ENCODE assay signal across 31 cellular contexts in the genomic region with DNA sequence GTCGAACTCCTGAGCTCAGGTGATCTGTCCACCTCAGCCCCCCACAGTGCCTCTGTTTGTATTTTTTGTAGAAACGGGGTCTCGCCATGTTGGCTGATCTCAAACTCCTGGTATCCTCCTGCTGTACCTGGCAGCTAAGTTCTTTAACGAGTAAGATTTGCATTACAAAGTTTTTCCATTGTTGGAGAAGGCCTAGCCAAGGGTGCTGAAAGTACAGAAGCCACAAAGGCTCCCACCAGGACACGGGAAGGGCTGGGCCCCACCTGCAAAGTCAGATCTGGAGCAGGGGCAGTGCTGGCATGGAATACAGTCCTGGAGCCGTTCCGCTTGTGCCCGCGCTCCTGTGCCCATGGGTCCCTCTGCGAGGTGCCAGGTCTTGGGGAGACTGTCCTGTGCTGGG. TPM values are rescaled to one million over a fixed set of nuclear protein-coding genes. Genes with fewer than 3 reads are reported as not detected.
DNase-seq lines count a peak whose midpoint lies in the region; ATAC-seq, FAIRE-seq and TF ChIP-seq lines count a peak whose summit lies in the region.
"Had no signal": no experiment of that assay in that cellular context is flagged by ENCODE, and none has a peak within 500 bp of the region (broad histone marks: within the 10 kb centered on the region; RNA-seq: fewer than 3 reads in every experiment).

No MANE protein-coding gene starts in this region.

- H3K4me3 Mint-ChIP-seq in CD8-positive, alpha-beta T cell: no peak overlapping the region
- H3K4me3 Mint-ChIP-seq in progenitor cell of endocrine pancreas (ENCODE audit: low read depth): no peak overlapping the region
- H3K4me3 Mint-ChIP-seq: activated CD8-positive, alpha-beta memory T cell treated with anti-CD3 and anti-CD28 coated beads, Interleukin-2, amount 10 ng/mL, durations not matched to agents 7 days and 5 days had no signal

- H3K27me3 Mint-ChIP-seq in CD8-positive, alpha-beta T cell (ENCODE audit: low read depth): no peaks in the 10 kb centered on the region
- H3K27me3 Mint-ChIP-seq in progenitor cell of endocrine pancreas: no peaks in the 10 kb centered on the region
- H3K27me3 Mint-ChIP-seq: activated CD8-positive, alpha-beta memory T cell treated with anti-CD3 and anti-CD28 coated beads, Interleukin-2, amount 10 ng/mL, durations not matched to agents 7 days and 5 days had no signal

- H3K9me3 ChIP-seq in CD8-positive, alpha-beta T cell (ENCODE audit: low read length): no peaks in the 10 kb centered on the region
- no peaks in the 10 kb centered on the region for H3K9me3 ChIP-seq in HUES64 (ENCODE audit: insufficient read depth, low read depth, low read length)
- no peaks in the 10 kb centered on the region for H3K9me3 ChIP-seq in iPS-18a (ENCODE audit: control insufficient read depth, low read depth, low read length)
- H3K9me3 ChIP-seq: upper lobe of left lung had no signal

- peaks cover 39% of the 10 kb centered on the region for H3K4me1 Mint-ChIP-seq in CD8-positive, alpha-beta T cell (ENCODE audit: low read depth)
- H3K4me1 Mint-ChIP-seq in progenitor cell of endocrine pancreas (ENCODE audit: low read depth): peaks cover 1% of the 10 kb centered on the region

- peaks cover 9% of the 10 kb centered on the region for H3K36me3 ChIP-seq in CD8-positive, alpha-beta T cell (ENCODE audit: insufficient read depth, low read length)
- peaks cover 5% of the 10 kb centered on the region for H3K36me3 ChIP-seq in HUES64 (ENCODE audit: insufficient read depth, low read length)
- no peaks in the 10 kb centered on the region for H3K36me3 ChIP-seq in iPS-18a (ENCODE audit: control insufficient read depth, low read depth, low read length)

- DNase-seq in CD8-positive, alpha-beta T cell: no peak
- DNase-seq in progenitor cell of endocrine pancreas (ENCODE audit: low spot score, unreplicated experiment) (no peak), HPDE6-E6E7 (ENCODE audit: extremely low spot score) (no peak), HTR-8/SVneo (ENCODE audit: insufficient read length, low spot score) (no peak)
- DNase-seq: activated CD8-positive, alpha-beta memory T cell treated with anti-CD3 and anti-CD28 coated beads, Interleukin-2, amount 10 ng/mL, durations not matched to agents 7 days and 5 days; activated naive CD4-positive, alpha-beta T cell treated with anti-CD3 and anti-CD28 coated beads, Interleukin-2, amount 50 U/mL, for 16 hours; amniotic stem cell; brain microvascular endothelial cell; DMS 273 treated with DMSO at 0.1 percent for 48 hours; glutamatergic neuron; GOT3; left cardiac atrium; mesendoderm; NCI-H1417 treated with DMSO at 0.1 percent for 48 hours; SHP77 treated with DMSO at 0.1 percent for 48 hours; stimulated activated CD4-positive, alpha-beta T cell treated with anti-CD3 and anti-CD28 coated beads, Interleukin-12 subunit alpha, Interleukin-12 subunit beta, amount 100 ng/mL, for 4 hours; stimulated activated CD4-positive, alpha-beta T cell treated with anti-CD3 and anti-CD28 coated beads, Interleukin-4, amount 100 ng/mL, for 1 hour; substantia nigra; T-helper 9 cell had no signal

- H3K4me3 ChIP-seq in CD8-positive, alpha-beta T cell (ENCODE audit: low read depth, low read length): no peak overlapping the region
- H3K4me3 ChIP-seq in HUES64 (ENCODE audit: low read length) (peak overlapping the region; percentile 5; the same call in 1 of the 2 replicates), iPS-18a (ENCODE audit: low read length) (peak overlapping the region; percentile 23)
- H3K4me3 ChIP-seq: upper lobe of left lung had no signal

- CTCF ChIA-PET in CD8-positive, alpha-beta T cell (lab: Charles Lee): interaction anchor here (1.2 to 1.3 kb wide), 2 partner anchors 27 to 28 kb away, joined by 3 to 5 read pairs; no protein-coding TSS in a partner anchor

- POLR2A ChIA-PET in CD8-positive, alpha-beta T cell (lab: Charles Lee): interaction anchor here (0.6 kb wide), 1 partner anchor 22 kb away, joined by 4 read pairs; no protein-coding TSS in a partner anchor

- peaks cover 30% of the 10 kb centered on the region for H3K36me3 Mint-ChIP-seq in CD8-positive, alpha-beta T cell
- H3K36me3 Mint-ChIP-seq in progenitor cell of endocrine pancreas (ENCODE audit: insufficient read depth): peaks cover 4% of the 10 kb centered on the region

- H3K27ac ChIP-seq in CD8-positive, alpha-beta T cell (ENCODE audit: low read depth, low read length): no peak overlapping the region
- H3K27ac ChIP-seq in HUES64 (ENCODE audit: low read depth, low read length) (peak overlapping the region; percentile 54), iPS-18a (ENCODE audit: low read length) (no peak overlapping the region)
- H3K27ac ChIP-seq: brain microvascular endothelial cell, KMS-11, upper lobe of left lung, VCaP had no signal

- H3K9me3 Mint-ChIP-seq in CD8-positive, alpha-beta T cell: no peaks in the 10 kb centered on the region
- no peaks in the 10 kb centered on the region for H3K9me3 Mint-ChIP-seq in progenitor cell of endocrine pancreas (ENCODE audit: low read depth)

- peaks cover 17% of the 10 kb centered on the region for H3K4me1 ChIP-seq in CD8-positive, alpha-beta T cell (ENCODE audit: insufficient read depth, low read length)
- H3K4me1 ChIP-seq in HUES64 (ENCODE audit: insufficient read depth, low read length): peaks cover 19% of the 10 kb centered on the region
- H3K4me1 ChIP-seq in iPS-18a (ENCODE audit: control insufficient read depth, low read depth, low read length): peaks cover 7% of the 10 kb centered on the region

- peak overlapping the region; percentile 70 for H3K27ac Mint-ChIP-seq in CD8-positive, alpha-beta T cell
- peak overlapping the region; percentile 45 for H3K27ac Mint-ChIP-seq in progenitor cell of endocrine pancreas
- H3K27ac Mint-ChIP-seq: activated CD8-positive, alpha-beta memory T cell treated with anti-CD3 and anti-CD28 coated beads, Interleukin-2, amount 10 ng/mL, durations not matched to agents 7 days and 5 days had no signal

- FAIRE-seq in HTR-8/SVneo (lab: Jason Lieb, UNC): no peak
- FAIRE-seq: GM12892 had no signal

- H3K9ac ChIP-seq in HUES64 (ENCODE audit: low read depth, low read length): peak overlapping the region; percentile 23; the same call in 1 of the 2 replicates
- peak overlapping the region; percentile 13 for H3K9ac ChIP-seq in iPS-18a (ENCODE audit: low read length)
- H3K9ac ChIP-seq: KMS-11 had no signal

- intact Hi-C loops in CD8-positive, alpha-beta T cell (cut with DNase I, micrococcal nuclease): no loop called here

- 54% methylated on average over 10 of the region's 10 CpGs for WGBS in HUES64

- ATAC-seq in CD8-positive, alpha-beta T cell: no peak
- ATAC-seq in HG02885 (IDR thresholded peaks at IDR 0.05; ENCODE audit: poor library complexity, unreplicated experiment): no peak
- ATAC-seq: activated CD8-positive, alpha-beta memory T cell treated with anti-CD3 and anti-CD28 coated beads, Interleukin-2, amount 10 ng/mL, durations not matched to agents 7 days and 5 days; left cardiac atrium; Panc1; sciatic nerve had no signal

- H3K27me3 ChIP-seq in CD8-positive, alpha-beta T cell (ENCODE audit: insufficient read depth, low read length): no peaks in the 10 kb centered on the region
- H3K27me3 ChIP-seq in HUES64 (ENCODE audit: insufficient read depth, low read length) (no peaks in the 10 kb centered on the region), iPS-18a (ENCODE audit: control insufficient read depth, insufficient read depth, low read length) (no peaks in the 10 kb centered on the region)
- H3K27me3 ChIP-seq: brain microvascular endothelial cell, upper lobe of left lung had no signal

- TF ChIP-seq CTCF in CD8-positive, alpha-beta T cell (IDR thresholded peaks at IDR 0.05): no peak
- no peak for TF ChIP-seq CTCF in progenitor cell of endocrine pancreas (IDR thresholded peaks at IDR 0.05; ENCODE audit: unreplicated experiment)

RNA-seq across cellular contexts. Expression of a gene that starts 12.1 kb away (rescaled TPM):
- total RNA-seq in CD8-positive, alpha-beta T cell: 100 to 1,000 TPM; 130 to 142 TPM
- 20.4 TPM for polyA plus RNA-seq in HUES64 (2013, experiment 1 of 2)
- polyA plus RNA-seq in HUES64 (2013, experiment 2 of 2): 20.1 TPM
- total RNA-seq in progenitor cell of endocrine pancreas: 61.3 and 70.5 TPM in 2 replicates

RNA-seq across cellular contexts. Expression of a gene that starts 17.8 kb away (rescaled TPM):
- 1 to 10 TPM; 3.4 to 3.9 TPM for total RNA-seq in CD8-positive, alpha-beta T cell
- polyA plus RNA-seq in HUES64 (2013, experiment 1 of 2): 14.1 TPM
- polyA plus RNA-seq in HUES64 (2013, experiment 2 of 2): 11.2 TPM
- total RNA-seq in progenitor cell of endocrine pancreas: 9.4 and 9.9 TPM in 2 replicates

RNA-seq across cellular contexts. Expression of a gene that starts 20.7 kb away (rescaled TPM):
- total RNA-seq in CD8-positive, alpha-beta T cell: 1 to 10 TPM; 5.2 to 6.4 TPM
- 0.45 TPM for polyA plus RNA-seq in HUES64 (2013, experiment 1 of 2)
- polyA plus RNA-seq in HUES64 (2013, experiment 2 of 2): not detected
- total RNA-seq in progenitor cell of endocrine pancreas: 3.8 and 4.0 TPM in 2 replicates
- total RNA-seq: NCI-H460 had no signal

RNA-seq across cellular contexts. Expression of a gene that starts 35.0 kb away (rescaled TPM):
- total RNA-seq in CD8-positive, alpha-beta T cell: not detected
- not detected for polyA plus RNA-seq in HUES64 (2013, experiment 1 of 2)
- not detected for polyA plus RNA-seq in HUES64 (2013, experiment 2 of 2)
- total RNA-seq in progenitor cell of endocrine pancreas: not detected in 2 replicates
- total RNA-seq: activated CD8-positive, alpha-beta memory T cell treated with anti-CD3 and anti-CD28 coated beads, Interleukin-2, amount 10 ng/mL, durations not matched to agents 7 days and 5 days; chondrocyte; left cardiac atrium; NCI-H460; posterior vena cava; sciatic nerve; upper lobe of left lung had no signal

RNA-seq across cellular contexts. Expression of a gene that starts 37.9 kb away (rescaled TPM):
- total RNA-seq in CD8-positive, alpha-beta T cell: under 1 TPM in 1 of 2 experiments, not detected in 1; 0.56 TPM
- 1.1 TPM for polyA plus RNA-seq in HUES64 (2013, experiment 1 of 2)
- 4.8 TPM for polyA plus RNA-seq in HUES64 (2013, experiment 2 of 2)
- total RNA-seq in progenitor cell of endocrine pancreas: 1.3 and 1.6 TPM in 2 replicates
- total RNA-seq: chondrocyte, left cardiac atrium, NCI-H460, posterior vena cava, sciatic nerve had no signal
